Comparison of ENCODE assay signal across 8 cellular contexts in genomic region chr10:123014772-123015171, GRCh38.
"Had no signal": no experiment of that assay in that cellular context is flagged by ENCODE, and none has a peak within 500 bp of the region (broad histone marks: within the 10 kb centered on the region; RNA-seq: fewer than 3 reads in every experiment).

No MANE protein-coding gene starts in this region.

- H2AFZ ChIP-seq: GM23248 had no signal

- H3K4me3 Mint-ChIP-seq: HFFc6 had no signal

- ATAC-seq: HCT116, HepG2 had no signal

- H3K9me3 Mint-ChIP-seq: HFFc6 had no signal

- DNase-seq: H7, HFFc6 had no signal

- H3K27ac Mint-ChIP-seq: HFFc6 had no signal

- H3K27ac ChIP-seq: GM23248, HL-60 had no signal

- H3K27me3 Mint-ChIP-seq: IgD-negative memory B cell had no signal

- H3K9ac ChIP-seq: GM23248 had no signal

- H3K36me3 ChIP-seq: HAP-1 had no signal

- FAIRE-seq: HepG2 had no signal

- H3K4me3 ChIP-seq: GM23248, HAP-1 had no signal

- H3K9me3 ChIP-seq: HAP-1 had no signal
